Comparison of ENCODE assay signal across 8 cellular contexts in genomic region chr10:101694056-101694673, GRCh38. TPM values are rescaled to one million over a fixed set of nuclear protein-coding genes. Genes with fewer than 3 reads are reported as not detected.
DNase-seq lines count a peak whose midpoint lies in the region; ATAC-seq and TF ChIP-seq lines count a peak whose summit lies in the region.

No MANE protein-coding gene starts in this region.

- TF ChIP-seq CTCF in RWPE2 (IDR thresholded peaks at IDR 0.05; ENCODE audit: poor library complexity, severe bottlenecking) (no peak), glutamatergic neuron (IDR thresholded peaks at IDR 0.05; ENCODE audit: partially characterized antibody, unreplicated experiment) (no peak), ovary (IDR thresholded peaks at IDR 0.05) (no peak), thyroid gland (IDR thresholded peaks at IDR 0.05) (no peak)

- peaks cover 27% of the 10 kb centered on the region for H4K20me1 ChIP-seq in BLaER1

- no peak for TF ChIP-seq EP300 in ovary (IDR thresholded peaks at IDR 0.05)

- CTCF ChIA-PET in activated naive CD4-positive, alpha-beta T cell treated with anti-CD3 and anti-CD28 coated beads, Interleukin-2, amount 10 ng/mL, durations not matched to agents 7 days and 5 days (lab: Charles Lee), result interaction anchor here (0.5 to 1.3 kb wide), 2 partner anchors 87 to 609 kb away, joined by 5 to 9 read pairs; no protein-coding TSS in a partner anchor

- peak overlapping the region; percentile 84 for H3K4me2 ChIP-seq in BLaER1

- no peaks in the 10 kb centered on the region for H3K27me3 Mint-ChIP-seq in activated naive CD4-positive, alpha-beta T cell treated with anti-CD3 and anti-CD28 coated beads, Interleukin-2, amount 10 ng/mL, durations not matched to agents 7 days and 5 days
- peaks cover 9% of the 10 kb centered on the region for H3K27me3 Mint-ChIP-seq in glutamatergic neuron (ENCODE audit: unreplicated experiment)

- peak overlapping the region; percentile 98 for H3K27ac Mint-ChIP-seq in activated naive CD4-positive, alpha-beta T cell treated with anti-CD3 and anti-CD28 coated beads, Interleukin-2, amount 10 ng/mL, durations not matched to agents 7 days and 5 days
- peak overlapping the region; percentile 99 for H3K27ac Mint-ChIP-seq in glutamatergic neuron (ENCODE audit: unreplicated experiment)

- no peaks in the 10 kb centered on the region for H3K9me3 Mint-ChIP-seq in activated naive CD4-positive, alpha-beta T cell treated with anti-CD3 and anti-CD28 coated beads, Interleukin-2, amount 10 ng/mL, durations not matched to agents 7 days and 5 days
- H3K9me3 Mint-ChIP-seq in glutamatergic neuron (ENCODE audit: unreplicated experiment), result peaks cover 5% of the 10 kb centered on the region

- peaks cover 14% of the 10 kb centered on the region for H3K36me3 Mint-ChIP-seq in activated naive CD4-positive, alpha-beta T cell treated with anti-CD3 and anti-CD28 coated beads, Interleukin-2, amount 10 ng/mL, durations not matched to agents 7 days and 5 days
- H3K36me3 Mint-ChIP-seq in glutamatergic neuron (ENCODE audit: unreplicated experiment), result no peaks in the 10 kb centered on the region

- H3K27ac ChIP-seq in BLaER1 (peak overlapping the region; percentile 98), RWPE2 (ENCODE audit: poor library complexity, severe bottlenecking) (peak overlapping the region; percentile 71), ovary (peak overlapping the region; percentile 93), thyroid gland (peak overlapping the region; percentile 97 to 99 (median 99))

- peak; percentile 31 for TF ChIP-seq POLR2A in ovary (IDR thresholded peaks at IDR 0.05)
- peak in 1 of 2 donors; percentile 53 for TF ChIP-seq POLR2A in thyroid gland (IDR thresholded peaks at IDR 0.05)

- peak overlapping the region; percentile 96 for H3K4me3 Mint-ChIP-seq in activated naive CD4-positive, alpha-beta T cell treated with anti-CD3 and anti-CD28 coated beads, Interleukin-2, amount 10 ng/mL, durations not matched to agents 7 days and 5 days
- peak overlapping the region; percentile 96 for H3K4me3 Mint-ChIP-seq in glutamatergic neuron (ENCODE audit: unreplicated experiment)

- peak; percentile 59 for DNase-seq in RWPE2 (ENCODE audit: low spot score)
- DNase-seq in activated naive CD4-positive, alpha-beta T cell treated with anti-CD3 and anti-CD28 coated beads, Interleukin-2, amount 10 ng/mL, durations not matched to agents 7 days and 5 days, result peak; percentile 73
- DNase-seq in glutamatergic neuron, result peak; percentile 73
- peak; percentile 60 to 78 (median 68) for DNase-seq in ovary
- peak; percentile 60 to 73 for DNase-seq in thyroid gland

- no peaks in the 10 kb centered on the region for H3K27me3 ChIP-seq in BLaER1
- H3K27me3 ChIP-seq in RWPE2 (ENCODE audit: insufficient read depth, poor library complexity, severe bottlenecking), result no peaks in the 10 kb centered on the region
- no peaks in the 10 kb centered on the region for H3K27me3 ChIP-seq in ovary
- H3K27me3 ChIP-seq in thyroid gland, result no peaks in the 10 kb centered on the region

- H3K36me3 ChIP-seq in BLaER1 (0 out of 2 replicates have a peak, but pooled peaks cover 9% of the 10 kb centered on the region), RWPE2 (ENCODE audit: low read depth) (peaks cover 17% of the 10 kb centered on the region), ovary (no peaks in the 10 kb centered on the region), thyroid gland (no peaks in the 10 kb centered on the region)

- H3K9me3 ChIP-seq in BLaER1 (no peaks in the 10 kb centered on the region), RWPE2 (ENCODE audit: severe bottlenecking) (no peaks in the 10 kb centered on the region), ovary (no peaks in the 10 kb centered on the region), thyroid gland (no peaks in the 10 kb centered on the region)

- 0 to 1% (median 1%) methylated on average over 58 to 60 of the region's 60 CpGs for WGBS in ovary, 3 donors
- WGBS in thyroid gland, 2 donors, result 0% methylated on average over 11 to 25 of the region's 60 CpGs

- peaks cover 37% of the 10 kb centered on the region for H3K4me1 Mint-ChIP-seq in activated naive CD4-positive, alpha-beta T cell treated with anti-CD3 and anti-CD28 coated beads, Interleukin-2, amount 10 ng/mL, durations not matched to agents 7 days and 5 days
- peaks cover 7% of the 10 kb centered on the region for H3K4me1 Mint-ChIP-seq in glutamatergic neuron (ENCODE audit: low read depth, unreplicated experiment)

- H3K4me3 ChIP-seq in BLaER1 (peak overlapping the region; percentile 84), RWPE2 (ENCODE audit: severe bottlenecking) (peak overlapping the region; percentile 56), ovary (peak overlapping the region; percentile 56), thyroid gland (replicated peaks in 1 of 3) (peak overlapping the region; percentile 74 to 93 (median 84))

- H3K9ac ChIP-seq in BLaER1, result peak overlapping the region; percentile 98

- intact Hi-C loops in ovary (cut with DNase I), result no loop called here
- intact Hi-C loops in thyroid gland (cut with DNase I), result no loop called here

- peak; percentile 67 for ATAC-seq in GM19035 (IDR thresholded peaks at IDR 0.05; ENCODE audit: unreplicated experiment)
- peak; percentile 59 for ATAC-seq in HG03342 (IDR thresholded peaks at IDR 0.05; ENCODE audit: unreplicated experiment)
- ATAC-seq in RWPE2 (ENCODE audit: low read depth), result peak; percentile 83

- peaks cover 21% of the 10 kb centered on the region for H3K4me1 ChIP-seq in BLaER1
- H3K4me1 ChIP-seq in RWPE2 (ENCODE audit: insufficient read depth, poor library complexity, severe bottlenecking), result peaks cover 7% of the 10 kb centered on the region
- peaks cover 8% of the 10 kb centered on the region for H3K4me1 ChIP-seq in ovary (ENCODE audit: insufficient read depth)
- H3K4me1 ChIP-seq in thyroid gland, result peaks cover 33 to 37% of the 10 kb centered on the region in 2 donors

RNA-seq across cellular contexts. Expression of gene FBXW4, which starts 0.8 kb away (rescaled TPM):
- 25.8 TPM for total RNA-seq in glutamatergic neuron (ENCODE audit: unreplicated experiment)
- total RNA-seq in ovary, result 10 to 100 TPM; 46.1 to 86.4 (median 72.6) TPM
- 10 to 100 TPM; 38.6 to 51.1 TPM for polyA plus RNA-seq in ovary
- total RNA-seq in thyroid gland, result 10 to 100 TPM; 59.5 to 94.2 (median 72.2) TPM

Comparison
In these comparisons a context has a peak if more than half of its experiments do, and no peak if none do; other contexts are left out.
1. Peak in every context shown above with its lines: DNase-seq, ATAC-seq, H3K4me3 ChIP-seq and H3K27ac ChIP-seq.